In the genomic region with DNA sequence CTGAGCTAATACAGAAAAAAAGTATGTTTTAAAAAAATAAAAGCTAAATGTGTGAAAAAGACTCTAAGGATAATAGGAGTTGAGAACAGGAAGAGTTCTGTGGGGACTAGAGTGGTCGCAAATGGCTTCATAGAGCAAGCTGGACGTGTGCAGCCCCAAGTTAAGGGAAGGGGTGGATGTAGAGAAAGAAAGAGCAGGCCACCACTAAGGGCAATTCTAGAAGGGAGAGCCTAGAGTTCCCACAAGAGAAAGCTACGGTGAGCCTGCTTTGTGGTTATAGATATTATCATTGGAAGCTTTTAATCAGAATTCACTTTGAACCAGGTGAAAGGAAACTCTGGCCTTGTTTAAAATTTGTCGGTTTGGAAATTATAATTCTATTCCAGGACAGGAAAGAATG, we compare ENCODE assay signal across 12 cellular contexts.
DNase-seq lines count a peak whose midpoint lies in the region; ATAC-seq, FAIRE-seq and TF ChIP-seq lines count a peak whose summit lies in the region.
"Had no signal": no experiment of that assay in that cellular context is flagged by ENCODE, and none has a peak within 500 bp of the region (broad histone marks: within the 10 kb centered on the region; RNA-seq: fewer than 3 reads in every experiment).

No MANE protein-coding gene starts in this region.

- POLR2A ChIA-PET in HepG2 (lab: Yijun Ruan, JAX), result interaction anchor here (0.6 to 1.6 kb wide), 2 partner anchors 83 to 102 kb away, joined by 3 to 6 read pairs; no protein-coding TSS in a partner anchor
- POLR2A ChIA-PET in activated CD8-positive, alpha-beta T cell treated with anti-CD3 and anti-CD28 coated beads for 36 hours (lab: Charles Lee), result interaction anchor here (0.6 to 2.7 kb wide), 22 partner anchors 8 to 797 kb away, joined by 3 to 29 read pairs (median 6); a partner anchor contains a TSS

- no peaks in the 10 kb centered on the region for H3K79me1 ChIP-seq in mesendoderm (ENCODE audit: low read length)

- in situ Hi-C loops in HepG2 (cut with HindIII; ENCODE audit: extremely low pct_ligation_motif_present, low pct_unique_long_range_greater_than_20kb), result no loop called here

- no peak overlapping the region for H3K4ac ChIP-seq in mesendoderm (ENCODE audit: low read depth, low read length)

- H4K5ac ChIP-seq in mesendoderm (ENCODE audit: low read length), result no peak overlapping the region

- H3K4me3 ChIP-seq in HepG2 (replicated peaks in 1 of 3; ENCODE audit: insufficient read depth in 1 of 3, low read depth in 2 of 3, low read length in 3 of 3) (no peak overlapping the region), right lobe of liver (no peak overlapping the region), mesendoderm (ENCODE audit: low read length) (no peak overlapping the region)

- H3K9me3 ChIP-seq in HepG2 (ENCODE audit: low read length) (no peaks in the 10 kb centered on the region), right lobe of liver (no peaks in the 10 kb centered on the region)

- TF ChIP-seq EP300 in HepG2 (IDR thresholded peaks at IDR 0.05; ENCODE audit: low read depth in 2 of 2, low read length in 2 of 2) (no peak), HepG2 (CRISPR knock-in tag; IDR thresholded peaks at IDR 0.05; ENCODE audit: borderline replicate concordance) (no peak)

- no peaks in the 10 kb centered on the region for H4K20me1 ChIP-seq in HepG2 (ENCODE audit: insufficient read depth, low read length)

- intact Hi-C loops in HepG2 (cut with micrococcal nuclease; ENCODE audit: unreplicated experiment) (no loop called here), right lobe of liver (cut with DNase I) (no loop called here), posterior cingulate gyrus (cut with DNase I) (no loop called here)
- intact Hi-C loops in activated CD8-positive, alpha-beta T cell treated with anti-CD3 and anti-CD28 coated beads for 36 hours (cut with micrococcal nuclease), result loop anchor here (2.0 to 5.0 kb wide), 3 partner anchors 13 to 103 kb away; no protein-coding TSS in a partner anchor

- H2AK5ac ChIP-seq in mesendoderm (ENCODE audit: low read length), result no peak overlapping the region

- H3K23ac ChIP-seq in mesendoderm (ENCODE audit: low read length), result no peak overlapping the region

- no peak for DNase-seq in HepG2 (ENCODE audit: low spot score)
- DNase-seq in right lobe of liver, result no peak
- DNase-seq in activated CD8-positive, alpha-beta T cell treated with anti-CD3 and anti-CD28 coated beads for 36 hours, result no peak
- DNase-seq in mesendoderm, result no peak
- DNase-seq in NCI-H524 treated with DMSO at 0.1 percent for 48 hours (lab: John Stamatoyannopoulos, UW), result no peak
- DNase-seq in posterior cingulate gyrus, result no peak
- DNase-seq in stimulated activated CD4-positive, alpha-beta T cell treated with anti-CD3 and anti-CD28 coated beads, Interleukin-2, amount 100 ng/mL, for 48 hours, result no peak
- DNase-seq: NCI-H69; stimulated activated CD8-positive, alpha-beta memory T cell treated with anti-CD3 and anti-CD28 coated beads, Interleukin-4, amount 100 ng/mL, for 48 hours had no signal

- H3K27me3 ChIP-seq in HepG2 (ENCODE audit: control insufficient read depth in 1 of 2, insufficient read depth in 2 of 2, low read length in 2 of 2) (no peaks in the 10 kb centered on the region), right lobe of liver (no peaks in the 10 kb centered on the region), mesendoderm (ENCODE audit: insufficient read depth, low read length, poor library complexity) (no peaks in the 10 kb centered on the region)

- WGBS in HepG2 (ENCODE audit: low lambda C conversion rate), result 92% methylated on average over 4 of the region's 4 CpGs
- 72% methylated on average over 4 of the region's 4 CpGs for WGBS in right lobe of liver (ENCODE audit: insufficient coverage, low coverage, low lambda C conversion rate, missing lambda C conversion rate)
- no CpG with 5 or more reads among the region's 4 CpGs for WGBS in mesendoderm (ENCODE audit: extremely low coverage, insufficient coverage, low lambda C conversion rate)

- H3K9me3 Mint-ChIP-seq in activated CD8-positive, alpha-beta T cell treated with anti-CD3 and anti-CD28 coated beads for 36 hours, result no peaks in the 10 kb centered on the region

- H2BK120ac ChIP-seq in mesendoderm (ENCODE audit: low read depth, low read length), result no peak overlapping the region

- no TSS peak for BruUV-seq in HepG2 (replicated peaks; lab: Mats Ljungman, UMichigan)

- no peaks in the 10 kb centered on the region for H3K36me3 ChIP-seq in HepG2 (replicated peaks in 1 of 2; ENCODE audit: control insufficient read depth in 1 of 2, insufficient read depth in 2 of 2, low read length in 2 of 2)
- H3K36me3 ChIP-seq in right lobe of liver, result no peaks in the 10 kb centered on the region
- no peaks in the 10 kb centered on the region for H3K36me3 ChIP-seq in mesendoderm (ENCODE audit: control insufficient read depth, insufficient read depth, low read length)

- TF ChIP-seq CTCF in HepG2 (CRISPR knock-in tag; IDR thresholded peaks at IDR 0.05) (no peak), right lobe of liver (IDR thresholded peaks at IDR 0.05) (no peak)
- TF ChIP-seq CTCF in activated CD8-positive, alpha-beta T cell treated with anti-CD3 and anti-CD28 coated beads for 36 hours (IDR thresholded peaks at IDR 0.05), result no peak

- H3K4me1 ChIP-seq in HepG2 (ENCODE audit: insufficient read depth, low read length), result peaks cover 68% of the 10 kb centered on the region
- H3K4me1 ChIP-seq in right lobe of liver, result peaks cover 0 to 22% (median 8%) of the 10 kb centered on the region in 4 donors
- peaks cover 7% of the 10 kb centered on the region for H3K4me1 ChIP-seq in mesendoderm (ENCODE audit: control insufficient read depth, low read depth, low read length)

- H4K8ac ChIP-seq in mesendoderm (ENCODE audit: low read depth, low read length), result peak overlapping the region; percentile 28

- H3K18ac ChIP-seq in mesendoderm (ENCODE audit: low read length), result no peak overlapping the region

- H2AFZ ChIP-seq in HepG2 (ENCODE audit: low read length), result no peak overlapping the region

- H3K4me1 Mint-ChIP-seq in activated CD8-positive, alpha-beta T cell treated with anti-CD3 and anti-CD28 coated beads for 36 hours (ENCODE audit: low read depth), result peaks cover 86% of the 10 kb centered on the region

- H3K27me3 Mint-ChIP-seq in activated CD8-positive, alpha-beta T cell treated with anti-CD3 and anti-CD28 coated beads for 36 hours, result no peaks in the 10 kb centered on the region

- peak overlapping the region; percentile 88 for H3K27ac Mint-ChIP-seq in activated CD8-positive, alpha-beta T cell treated with anti-CD3 and anti-CD28 coated beads for 36 hours

- H2BK15ac ChIP-seq in mesendoderm (replicated peaks; ENCODE audit: low read depth), result peak overlapping the region; percentile 74

- H2BK5ac ChIP-seq in mesendoderm (ENCODE audit: low read length), result no peak overlapping the region

- no peak for FAIRE-seq in HepG2 (lab: Jason Lieb, UNC)
- FAIRE-seq: bronchial epithelial cell had no signal

- CTCF ChIA-PET in HepG2 (lab: Yijun Ruan, JAX; ENCODE audit: low intra/inter-chr PET ratio, low total read pairs), result no interaction called here
- CTCF ChIA-PET in activated CD8-positive, alpha-beta T cell treated with anti-CD3 and anti-CD28 coated beads for 36 hours (lab: Charles Lee), result interaction anchor here (0.8 to 1.7 kb wide), 6 partner anchors 24 to 184 kb away, joined by 3 to 6 read pairs (median 3); no protein-coding TSS in a partner anchor

- H3K4me3 Mint-ChIP-seq in activated CD8-positive, alpha-beta T cell treated with anti-CD3 and anti-CD28 coated beads for 36 hours, result peak overlapping the region; percentile 67

- H3K79me2 ChIP-seq in HepG2 (ENCODE audit: insufficient read depth, low read length) (no peaks in the 10 kb centered on the region), mesendoderm (ENCODE audit: control insufficient read depth, insufficient read depth, low read length) (no peaks in the 10 kb centered on the region)

- no peak for TF ChIP-seq RAD21 in HepG2 (CRISPR knock-in tag; IDR thresholded peaks at IDR 0.05)

- no peak overlapping the region for H3K9ac ChIP-seq in HepG2 (ENCODE audit: insufficient read depth, low read depth, low read length)
- no peak overlapping the region for H3K9ac ChIP-seq in mesendoderm (ENCODE audit: low read length)
- H3K9ac ChIP-seq: parathyroid adenoma had no signal

- no peak for ATAC-seq in HepG2
- ATAC-seq in right lobe of liver, result no peak
- ATAC-seq in activated CD8-positive, alpha-beta T cell treated with anti-CD3 and anti-CD28 coated beads for 36 hours, result peak; percentile 14
- no peak for ATAC-seq in HG03432 (IDR thresholded peaks at IDR 0.05; ENCODE audit: unreplicated experiment)

- TF ChIP-seq POLR2A in HepG2 (IDR thresholded peaks at IDR 0.05; ENCODE audit: insufficient read depth in 1 of 2, low read depth in 2 of 2, low read length in 2 of 2) (no peak), right lobe of liver (IDR thresholded peaks at IDR 0.05) (no peak)

- H3K27ac ChIP-seq in HepG2 (ENCODE audit: extremely low read length, insufficient read depth, low read length), result no peak overlapping the region
- H3K27ac ChIP-seq in right lobe of liver, result no peak overlapping the region
- H3K27ac ChIP-seq in mesendoderm (ENCODE audit: low read depth, low read length), result no peak overlapping the region
- H3K27ac ChIP-seq: parathyroid adenoma had no signal

- no peak overlapping the region for H3K56ac ChIP-seq in mesendoderm (ENCODE audit: low read length)

- H3K36me3 Mint-ChIP-seq in activated CD8-positive, alpha-beta T cell treated with anti-CD3 and anti-CD28 coated beads for 36 hours (ENCODE audit: low read depth), result peaks cover 14% of the 10 kb centered on the region

- H3K4me2 ChIP-seq in HepG2 (ENCODE audit: low read depth, low read length) (peak overlapping the region; percentile 36), mesendoderm (ENCODE audit: low read length) (no peak overlapping the region)

TF ChIP-seq in HepG2, 621 proteins besides CTCF, POLR2A, EP300 and RAD21 (continues in another document):
- TF ChIP-seq HNRNPLL (IDR thresholded peaks at IDR 0.05; ENCODE audit: low read depth, low read length, poor library complexity, severe bottlenecking) (no peak), TEAD3 (CRISPR knock-in tag; optimal IDR thresholded peaks at IDR 0.05; ENCODE audit: borderline replicate concordance) (no peak), AGO1 (IDR thresholded peaks at IDR 0.05; ENCODE audit: low read depth, low read length, poor library complexity, severe bottlenecking) (no peak)
